28 cellular contexts compared by ENCODE assay signal in genomic region chr2:33312389-33312788, GRCh38.
"Had no signal": no experiment of that assay in that cellular context is flagged by ENCODE, and none has a peak within 500 bp of the region (broad histone marks: within the 10 kb centered on the region; RNA-seq: fewer than 3 reads in every experiment).

No MANE protein-coding gene starts in this region.

- H3K36me3 Mint-ChIP-seq: activated CD4-positive, alpha-beta memory T cell treated with anti-CD3 and anti-CD28 coated beads for 36 hours; activated naive CD4-positive, alpha-beta T cell treated with anti-CD3 and anti-CD28 coated beads, Interleukin-2, amount 10 ng/mL, durations not matched to agents 7 days and 5 days; activated naive CD8-positive, alpha-beta T cell treated with anti-CD3 and anti-CD28 coated beads, Interleukin-2, amount 10 ng/mL, durations not matched to agents 7 days and 5 days; naive B cell had no signal

- H3K27me3 ChIP-seq: foreskin keratinocyte, heart right ventricle, pancreas, upper lobe of right lung had no signal

- H3K4me1 Mint-ChIP-seq: activated CD4-positive, alpha-beta T cell treated with anti-CD3 and anti-CD28 coated beads, Interleukin-2, amount 10 ng/mL, durations not matched to agents 24 days and 14 days; activated naive CD4-positive, alpha-beta T cell treated with anti-CD3 and anti-CD28 coated beads, Interleukin-2, amount 10 ng/mL, durations not matched to agents 7 days and 5 days; activated naive CD8-positive, alpha-beta T cell treated with anti-CD3 and anti-CD28 coated beads, Interleukin-2, amount 10 ng/mL, durations not matched to agents 7 days and 5 days; naive B cell had no signal

- DNase-seq: activated CD4-positive, alpha-beta memory T cell treated with anti-CD3 and anti-CD28 coated beads for 36 hours; activated CD4-positive, alpha-beta T cell treated with anti-CD3 and anti-CD28 coated beads, Interleukin-2, amount 10 ng/mL, durations not matched to agents 24 days and 14 days; activated CD4-positive, CD25-positive, alpha-beta regulatory T cell treated with anti-CD3 and anti-CD28 coated beads, Interleukin-2, amount 50 U/mL, for 72 hours; activated CD8-positive, alpha-beta memory T cell treated with anti-CD3 and anti-CD28 coated beads, Interleukin-2, amount 50 U/mL, for 4 hours; activated gamma-delta T cell; activated naive CD4-positive, alpha-beta T cell treated with anti-CD3 and anti-CD28 coated beads, Interleukin-2, amount 10 ng/mL, durations not matched to agents 7 days and 5 days; activated naive CD8-positive, alpha-beta T cell treated with anti-CD3 and anti-CD28 coated beads, Interleukin-2, amount 10 ng/mL, durations not matched to agents 7 days and 5 days; activated T-cell treated with anti-CD3 and anti-CD28 coated beads, Interleukin-2, amount 50 U/mL, for 1 hour; amniotic stem cell; caudate nucleus; effector CD8-positive, alpha-beta T cell; heart right ventricle; islet precursor cell; left ventricle myocardium inferior; naive B cell; pancreas; retina; stimulated activated CD4-positive, alpha-beta T cell treated with anti-CD3 and anti-CD28 coated beads, Interleukin-12 subunit alpha, Interleukin-12 subunit beta, amount 100 ng/mL, for 4 hours; stimulated activated CD4-positive, alpha-beta T cell treated with anti-CD3 and anti-CD28 coated beads, Interleukin-4, amount 100 ng/mL, for 1 hour; T-helper 2 cell; upper lobe of right lung had no signal

- H3K9me3 ChIP-seq: heart right ventricle, left ventricle myocardium inferior, pancreas, prostate gland, upper lobe of right lung had no signal

- H3K27ac Mint-ChIP-seq: activated CD4-positive, alpha-beta memory T cell treated with anti-CD3 and anti-CD28 coated beads for 36 hours; activated CD4-positive, alpha-beta T cell treated with anti-CD3 and anti-CD28 coated beads, Interleukin-2, amount 10 ng/mL, durations not matched to agents 24 days and 14 days; activated naive CD4-positive, alpha-beta T cell treated with anti-CD3 and anti-CD28 coated beads, Interleukin-2, amount 10 ng/mL, durations not matched to agents 7 days and 5 days; activated naive CD8-positive, alpha-beta T cell treated with anti-CD3 and anti-CD28 coated beads, Interleukin-2, amount 10 ng/mL, durations not matched to agents 7 days and 5 days; naive B cell; stimulated activated naive CD8-positive, alpha-beta T cell treated with anti-CD3 and anti-CD28 coated beads, Interleukin-15, Interleukin-2, amounts not matched to agents 100 ng/mL and 50 ng/mL, for 24 hours had no signal

- ATAC-seq: foreskin keratinocyte, heart right ventricle, pancreas, sciatic nerve, upper lobe of right lung had no signal

- H3K27ac ChIP-seq: epithelial cell of prostate, foreskin keratinocyte, heart right ventricle, left ventricle myocardium inferior, pancreas, prostate gland, upper lobe of right lung had no signal

- H3K27me3 Mint-ChIP-seq: activated naive CD4-positive, alpha-beta T cell treated with anti-CD3 and anti-CD28 coated beads, Interleukin-2, amount 10 ng/mL, durations not matched to agents 7 days and 5 days had no signal

- H3K9me3 Mint-ChIP-seq: activated CD4-positive, alpha-beta memory T cell treated with anti-CD3 and anti-CD28 coated beads for 36 hours; activated naive CD4-positive, alpha-beta T cell treated with anti-CD3 and anti-CD28 coated beads, Interleukin-2, amount 10 ng/mL, durations not matched to agents 7 days and 5 days; activated naive CD8-positive, alpha-beta T cell treated with anti-CD3 and anti-CD28 coated beads, Interleukin-2, amount 10 ng/mL, durations not matched to agents 7 days and 5 days; naive B cell; stimulated activated naive CD8-positive, alpha-beta T cell treated with anti-CD3 and anti-CD28 coated beads, Interleukin-15, Interleukin-2, amounts not matched to agents 100 ng/mL and 50 ng/mL, for 24 hours had no signal

- H3K4me3 Mint-ChIP-seq: activated CD4-positive, alpha-beta memory T cell treated with anti-CD3 and anti-CD28 coated beads for 36 hours; activated CD4-positive, alpha-beta T cell treated with anti-CD3 and anti-CD28 coated beads, Interleukin-2, amount 10 ng/mL, durations not matched to agents 24 days and 14 days; activated naive CD4-positive, alpha-beta T cell treated with anti-CD3 and anti-CD28 coated beads, Interleukin-2, amount 10 ng/mL, durations not matched to agents 7 days and 5 days; activated naive CD8-positive, alpha-beta T cell treated with anti-CD3 and anti-CD28 coated beads, Interleukin-2, amount 10 ng/mL, durations not matched to agents 7 days and 5 days; naive B cell; stimulated activated naive CD8-positive, alpha-beta T cell treated with anti-CD3 and anti-CD28 coated beads, Interleukin-15, Interleukin-2, amounts not matched to agents 100 ng/mL and 50 ng/mL, for 24 hours had no signal

- H3K36me3 ChIP-seq: pancreas, prostate gland, upper lobe of right lung had no signal

- H3K4me1 ChIP-seq: foreskin keratinocyte, pancreas, prostate gland had no signal

- H3K4me3 ChIP-seq: heart right ventricle, left ventricle myocardium inferior, lung, pancreas, prostate gland, skin epidermis, upper lobe of right lung had no signal
